Comparison of ENCODE assay signal across 28 cellular contexts in genomic region chr19:30755581-30755980, GRCh38.
"Had no signal": no experiment of that assay in that cellular context is flagged by ENCODE, and none has a peak within 500 bp of the region (broad histone marks: within the 10 kb centered on the region; RNA-seq: fewer than 3 reads in every experiment).

No MANE protein-coding gene starts in this region.

- H3K4me3 ChIP-seq: left lung, neural progenitor cell, psoas muscle, right atrium auricular region, right lobe of liver, skin epidermis, stomach, testis, thyroid gland, transverse colon, upper lobe of left lung had no signal

- H3K27me3 ChIP-seq: left lung, neural progenitor cell, neutrophil, right atrium auricular region, right lobe of liver, stomach, testis, thyroid gland, transverse colon, upper lobe of left lung had no signal

- H3K36me3 ChIP-seq: left lung, neural progenitor cell, neutrophil, right atrium auricular region, right lobe of liver, stomach, thyroid gland, transverse colon, upper lobe of left lung had no signal

- H3K27ac ChIP-seq: left lung, neural progenitor cell, neutrophil, parathyroid adenoma, psoas muscle, right atrium auricular region, right lobe of liver, skin epidermis, stomach, testis, thyroid gland, transverse colon, upper lobe of left lung had no signal

- H3K9me3 ChIP-seq: neutrophil, psoas muscle, right lobe of liver, testis, thyroid gland, transverse colon had no signal

- H3K9ac ChIP-seq: neural progenitor cell, parathyroid adenoma had no signal

- FAIRE-seq: islet of Langerhans, kidney had no signal

- H2AFZ ChIP-seq: neural progenitor cell, parathyroid adenoma had no signal

- DNase-seq: immature natural killer cell; kidney; left colon; left lung; mesenchymal stem cell; naive B cell; natural killer cell; nephron progenitor cell; occipital lobe; psoas muscle; right lobe of liver; stimulated activated CD4-positive, alpha-beta T cell treated with anti-CD3 and anti-CD28 coated beads, Interleukin-12 subunit alpha, Interleukin-12 subunit beta, amount 100 ng/mL, for 4 hours; stimulated activated CD4-positive, alpha-beta T cell treated with anti-CD3 and anti-CD28 coated beads, Interleukin-15, amount 100 ng/mL, for 24 hours; stimulated activated CD4-positive, alpha-beta T cell treated with anti-CD3 and anti-CD28 coated beads, Interleukin-2, amount 100 ng/mL, for 24 hours; stimulated activated CD4-positive, alpha-beta T cell treated with anti-CD3 and anti-CD28 coated beads, Interleukin-4, amount 100 ng/mL, for 1 hour; stimulated activated naive B cell treated with anti-CD40 and anti-IgM and Interleukin-4, amounts not matched to agents 10 μg/mL and 1 μg/mL and 100 μg/mL, for 72 hours; stimulated activated naive CD8-positive, alpha-beta T cell treated with anti-CD3 and anti-CD28 coated beads, Interleukin-15, Interleukin-2, amounts not matched to agents 100 U/mL and 50 U/mL, for 24 hours; stomach; testis; thyroid gland; transverse colon; upper lobe of left lung had no signal

- H3K4me2 ChIP-seq: neural progenitor cell had no signal

- ATAC-seq: left colon; left lung; natural killer cell; psoas muscle; right lobe of liver; stimulated activated naive B cell treated with anti-CD40 and anti-IgM and Interleukin-4, amounts not matched to agents 10 μg/mL and 1 μg/mL and 100 μg/mL, for 72 hours; stimulated activated naive CD8-positive, alpha-beta T cell treated with anti-CD3 and anti-CD28 coated beads, Interleukin-15, Interleukin-2, amounts not matched to agents 100 U/mL and 50 U/mL, for 24 hours had no signal

- H3K4me1 ChIP-seq: left lung, neural progenitor cell, parathyroid adenoma, psoas muscle, right atrium auricular region, stomach, testis, thyroid gland, transverse colon, upper lobe of left lung had no signal
